Comparison of ENCODE assay signal across 14 cellular contexts in the genomic region with DNA sequence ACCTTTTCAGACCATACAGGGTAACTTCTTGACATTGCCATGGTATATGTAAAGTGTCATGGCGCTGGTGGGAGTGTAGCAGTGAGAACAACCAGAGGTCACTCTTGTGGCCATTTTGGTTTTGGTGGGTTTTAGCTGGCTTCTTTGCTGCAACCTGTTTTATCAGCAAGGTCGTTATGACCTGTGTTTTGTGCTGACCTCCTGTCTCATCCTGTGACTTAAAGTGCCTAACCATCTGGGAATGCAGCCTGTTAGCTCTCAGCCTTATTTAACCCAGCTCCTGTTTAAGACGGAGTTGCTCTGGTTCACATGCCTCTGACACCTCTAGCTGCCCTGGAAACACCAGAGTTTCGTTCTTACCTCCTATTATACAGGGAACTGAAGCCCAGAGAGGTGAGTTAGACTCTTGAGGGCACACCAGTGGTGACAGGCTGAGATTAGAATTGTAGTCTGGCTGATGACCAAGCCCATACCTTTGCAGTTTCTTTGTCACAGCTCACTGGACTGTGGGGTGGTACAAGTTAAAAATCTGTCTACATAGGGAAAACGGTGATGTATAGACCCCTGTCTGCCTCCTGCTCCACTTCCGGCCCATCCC. TPM values are rescaled to one million over a fixed set of nuclear protein-coding genes. Genes with fewer than 3 reads are reported as not detected.
DNase-seq lines count a peak whose midpoint lies in the region; ATAC-seq lines count a peak whose summit lies in the region.
"Had no signal": no experiment of that assay in that cellular context is flagged by ENCODE, and none has a peak within 500 bp of the region (broad histone marks: within the 10 kb centered on the region; RNA-seq: fewer than 3 reads in every experiment).

No MANE protein-coding gene starts in this region.

- ATAC-seq in GM19397 (IDR thresholded peaks at IDR 0.05; ENCODE audit: unreplicated experiment), result peak; percentile 33
- ATAC-seq in HG03442 (IDR thresholded peaks at IDR 0.05; ENCODE audit: unreplicated experiment), result peak; percentile 28
- ATAC-seq in HG03039 (IDR thresholded peaks at IDR 0.05; ENCODE audit: unreplicated experiment), result no peak
- ATAC-seq in Right ventricle myocardium inferior, result no peak

- intact Hi-C loops in Right ventricle myocardium inferior (cut with DNase I), result no loop called here

- peak; percentile 11 for DNase-seq in NCI-H2171 treated with DMSO at 0.1 percent for 48 hours (lab: John Stamatoyannopoulos, UW)
- DNase-seq in NCI-H2171 (lab: John Stamatoyannopoulos, UW), result no peak
- peak; percentile 48 for DNase-seq in kidney tubule cell (ENCODE audit: low spot score)
- no peak for DNase-seq in Right ventricle myocardium inferior (ENCODE audit: missing footprints)
- no peak for DNase-seq in mucosa of gallbladder (ENCODE audit: low spot score)
- DNase-seq: 8988T, DMS53, Karpas-422, NCI-H2081 treated with DMSO at 0.1 percent for 48 hours, Peyer's patch, testis had no signal

RNA-seq across cellular contexts. Expression of gene KSR1, which starts 20.9 kb away (rescaled TPM):
- total RNA-seq in Right ventricle myocardium inferior, result 9.5 TPM
- total RNA-seq in mucosa of gallbladder, result 60.2 TPM

Comparison
In these comparisons a context has a peak if more than half of its experiments do, and no peak if none do; other contexts are left out.
1. DNase-seq: peak in NCI-H2171 treated with DMSO at 0.1 percent for 48 hours (single experiment) and kidney tubule cell (single experiment); none in NCI-H2171 (single experiment), Right ventricle myocardium inferior (single experiment) and mucosa of gallbladder (single experiment).
2. ATAC-seq: peak in GM19397 (single experiment) and HG03442 (single experiment); none in HG03039 (single experiment) and Right ventricle myocardium inferior (single experiment).